Comparison of ENCODE assay signal across 8 cellular contexts in genomic region chr19:51703655-51704515, GRCh38. TPM values are rescaled to one million over a fixed set of nuclear protein-coding genes. Genes with fewer than 3 reads are reported as not detected.
A peak's percentile ranks its signal among the peaks of the same experiment; 100 is the strongest.
DNase-seq lines count a peak whose midpoint lies in the region; TF ChIP-seq lines count a peak whose summit lies in the region.

No MANE protein-coding gene starts in this region.

- TF ChIP-seq CTCF in right atrium auricular region (IDR thresholded peaks at IDR 0.05) (peak; percentile 21 to 61), uterus (IDR thresholded peaks at IDR 0.05) (peak; percentile 44 to 59 (median 59))

- peak overlapping the region; percentile 84 for H3K4me3 Mint-ChIP-seq in T-helper 1 cell treated with Interleukin-12 subunit alpha and Interleukin-12 subunit beta and Interleukin-4 antibody, amounts not matched to agents 30 μg/mL and 1 μg/mL, for 36 hours

- H3K27ac ChIP-seq in right atrium auricular region: peak overlapping the region; percentile 89 to 93
- H3K27ac ChIP-seq in uterus: peak overlapping the region; percentile 89 to 90

- intact Hi-C loops in uterus (cut with DNase I; ENCODE audit: low total_unique reads): no loop called here

- H3K36me3 ChIP-seq in H7 (replicated peaks; ENCODE audit: control insufficient read depth, insufficient read depth, low read length) (peaks cover 4% of the 10 kb centered on the region), right atrium auricular region (peaks cover 32% of the 10 kb centered on the region), uterus (no peaks in the 10 kb centered on the region)

- H3K27me3 Mint-ChIP-seq in T-helper 1 cell treated with Interleukin-12 subunit alpha and Interleukin-12 subunit beta and Interleukin-4 antibody, amounts not matched to agents 30 μg/mL and 1 μg/mL, for 36 hours (ENCODE audit: low read depth): peaks cover 7% of the 10 kb centered on the region

- peaks cover 0 to 41% of the 10 kb centered on the region in 2 donors for H3K4me1 ChIP-seq in right atrium auricular region
- no peaks in the 10 kb centered on the region for H3K4me1 ChIP-seq in uterus

- peak; percentile 49 to 76 for TF ChIP-seq POLR2A in uterus (IDR thresholded peaks at IDR 0.05)

- H3K27ac Mint-ChIP-seq in T-helper 1 cell treated with Interleukin-12 subunit alpha and Interleukin-12 subunit beta and Interleukin-4 antibody, amounts not matched to agents 30 μg/mL and 1 μg/mL, for 36 hours: peak overlapping the region; percentile 86

- peaks cover 21% of the 10 kb centered on the region for H3K4me1 Mint-ChIP-seq in T-helper 1 cell treated with Interleukin-12 subunit alpha and Interleukin-12 subunit beta and Interleukin-4 antibody, amounts not matched to agents 30 μg/mL and 1 μg/mL, for 36 hours (ENCODE audit: low read depth)

- in situ Hi-C loops in G401 (cut with HindIII; ENCODE audit: low sequenced_read_pairs): no loop called here

- H3K9me3 ChIP-seq in right atrium auricular region: no peaks in the 10 kb centered on the region
- no peaks in the 10 kb centered on the region for H3K9me3 ChIP-seq in uterus

- peaks cover 3% of the 10 kb centered on the region for H3K9me3 Mint-ChIP-seq in T-helper 1 cell treated with Interleukin-12 subunit alpha and Interleukin-12 subunit beta and Interleukin-4 antibody, amounts not matched to agents 30 μg/mL and 1 μg/mL, for 36 hours

- peaks cover 21% of the 10 kb centered on the region for H3K36me3 Mint-ChIP-seq in T-helper 1 cell treated with Interleukin-12 subunit alpha and Interleukin-12 subunit beta and Interleukin-4 antibody, amounts not matched to agents 30 μg/mL and 1 μg/mL, for 36 hours (ENCODE audit: low read depth)

- H3K4me3 ChIP-seq in H7 (ENCODE audit: insufficient read depth, low read depth, low read length): peak overlapping the region; percentile 76
- H3K4me3 ChIP-seq in right atrium auricular region: peak overlapping the region; percentile 40 to 55
- H3K4me3 ChIP-seq in uterus: peak overlapping the region; percentile 58 to 61

- no peaks in the 10 kb centered on the region for H3K27me3 ChIP-seq in H7 (ENCODE audit: control insufficient read depth, insufficient read depth, low read length)
- H3K27me3 ChIP-seq in right atrium auricular region: no peaks in the 10 kb centered on the region
- H3K27me3 ChIP-seq in uterus: no peaks in the 10 kb centered on the region

- DNase-seq in G401 (ENCODE audit: low spot score) (peak; percentile 88), H7 (peak; percentile 99), MV-4-11 (lab: John Stamatoyannopoulos, UW) (peak; percentile 94), amygdala (lab: John Stamatoyannopoulos, UW) (peak; percentile 34 to 100 (median 87)), right atrium auricular region (ENCODE audit: low spot score) (peak; percentile 98), pulmonary artery endothelial cell (ENCODE audit: low read depth, low spot score) (peak; percentile 63), uterus (peak; percentile 98)

RNA-seq across cellular contexts. Expression of gene SPACA6, which starts 10.8 kb away (rescaled TPM):
- 0.98 and 4.7 TPM in 2 replicates for total RNA-seq in G401 (2014; rRNA removed; shearing (Covaris generic))
- total RNA-seq in H7 (2014; rRNA removed; shearing (Covaris generic)): 6.3 and 15.0 TPM in 2 replicates
- total RNA-seq in right atrium auricular region: 1 to 10 TPM; 3.7 to 6.4 TPM
- total RNA-seq in pulmonary artery endothelial cell: 5.1 and 6.8 TPM in 2 replicates
- 100 to 1,000 TPM in 1 of 4 donors, 10 to 100 TPM in 2, 1 to 10 TPM in 1; 9.7 to 112 (median 22.5) TPM for total RNA-seq in uterus

RNA-seq across cellular contexts. Expression of gene HAS1, which starts 19.9 kb away (rescaled TPM):
- total RNA-seq in G401 (2014; rRNA removed; shearing (Covaris generic)): not detected in 2 replicates
- total RNA-seq in H7 (2014; rRNA removed; shearing (Covaris generic)): 0.37 TPM in 1 of 2 replicates, not detected in the other
- total RNA-seq in right atrium auricular region (10 to 100 TPM; 27.0 to 52.0 TPM), pulmonary artery endothelial cell (not detected in 2 replicates), uterus (1 to 10 TPM in 1 of 4 donors, under 1 TPM in 3; 0.29 to 2.0 (median 0.70) TPM)

RNA-seq across cellular contexts. Expression of gene FPR1, which starts 47.8 kb away (rescaled TPM):
- not detected in 2 replicates for total RNA-seq in G401 (2014; rRNA removed; shearing (Covaris generic))
- total RNA-seq in H7 (2014; rRNA removed; shearing (Covaris generic)): not detected in 2 replicates
- 10 to 100 TPM in 1 of 2 donors, 1 to 10 TPM in 1; 4.4 to 22.7 TPM for total RNA-seq in right atrium auricular region
- total RNA-seq in pulmonary artery endothelial cell: not detected in 2 replicates
- total RNA-seq in uterus: 10 to 100 TPM in 1 of 4 donors, 1 to 10 TPM in 2, under 1 TPM in 1; 0.51 to 58.2 (median 2.1) TPM

RNA-seq across cellular contexts. Expression of gene FPR2, which starts 57.1 kb away (rescaled TPM):
- not detected in 2 replicates for total RNA-seq in G401 (2014; rRNA removed; shearing (Covaris generic))
- not detected in 2 replicates for total RNA-seq in H7 (2014; rRNA removed; shearing (Covaris generic))
- total RNA-seq in right atrium auricular region (1 to 10 TPM in 1 of 2 donors, under 1 TPM in 1; 0.30 to 3.9 TPM), pulmonary artery endothelial cell (not detected in 2 replicates), uterus (under 1 TPM in 2 of 4 donors, not detected in 2; 0.58 to 0.76 TPM)

RNA-seq across cellular contexts. Expression of gene SIGLEC14, which starts 57.3 kb away (rescaled TPM):
- not detected in 2 replicates for total RNA-seq in G401 (2014; rRNA removed; shearing (Covaris generic))
- not detected in 2 replicates for total RNA-seq in H7 (2014; rRNA removed; shearing (Covaris generic))
- total RNA-seq in right atrium auricular region (under 1 TPM; 0.26 to 0.31 TPM), pulmonary artery endothelial cell (not detected in 2 replicates), uterus (1 to 10 TPM in 2 of 4 donors, under 1 TPM in 1, not detected in 1; 0.69 to 3.5 (median 1.0) TPM)

Comparison
In these comparisons a context has a peak if more than half of its experiments do, and no peak if none do; other contexts are left out.
1. Peak in every context shown above with its lines: DNase-seq, H3K4me3 ChIP-seq and H3K27ac ChIP-seq.
2. RNA of gene HAS1, which starts 19.9 kb away (total RNA-seq): 27.0 to 52.0 TPM in right atrium auricular region; 0.29 to 2.0 TPM in uterus, not detected in G401, 0.37 TPM in H7 and not detected in pulmonary artery endothelial cell; every median in the first group is over 4 times any median in the second.